Comparison of ENCODE assay signal across 14 cellular contexts in genomic region chr1:230566481-230566880, GRCh38.
DNase-seq lines count a peak whose midpoint lies in the region; ATAC-seq and TF ChIP-seq lines count a peak whose summit lies in the region.
"Had no signal": no experiment of that assay in that cellular context is flagged by ENCODE, and none has a peak within 500 bp of the region (broad histone marks: within the 10 kb centered on the region; RNA-seq: fewer than 3 reads in every experiment).

No MANE protein-coding gene starts in this region.

- no peaks in the 10 kb centered on the region for H3K9me3 ChIP-seq in MM.1S (replicated peaks; ENCODE audit: insufficient read depth, low read length)

- no peak overlapping the region for H2AFZ ChIP-seq in MM.1S (ENCODE audit: low read length)
- H2AFZ ChIP-seq: GM23248 had no signal

- H3K4me3 ChIP-seq in MM.1S (ENCODE audit: low read length) = no peak overlapping the region
- H3K4me3 ChIP-seq: GM23248 had no signal

- intact Hi-C loops in left ventricle myocardium superior (cut with micrococcal nuclease) = no loop called here
- intact Hi-C loops in cardiac septum (cut with DNase I) = no loop called here

- no peaks in the 10 kb centered on the region for H3K27me3 ChIP-seq in MM.1S (replicated peaks; ENCODE audit: insufficient read depth, low read length)

- H3K4me2 ChIP-seq in MM.1S (ENCODE audit: low read depth, low read length) = no peak overlapping the region

- H3K36me3 ChIP-seq in MM.1S (replicated peaks; ENCODE audit: insufficient read depth, low read length) = no peaks in the 10 kb centered on the region

- peak; percentile 48 for ATAC-seq in left ventricle myocardium superior
- ATAC-seq in GM21737 (IDR thresholded peaks at IDR 0.05; ENCODE audit: unreplicated experiment) = no peak
- ATAC-seq: CD8-positive, alpha-beta T cell; HCT116 had no signal

- no peaks in the 10 kb centered on the region for H3F3A ChIP-seq in MM.1S (ENCODE audit: insufficient read depth, low read length)

- H4K20me1 ChIP-seq in MM.1S (ENCODE audit: insufficient read depth, low read length) = no peaks in the 10 kb centered on the region

- no peaks in the 10 kb centered on the region for H3K4me1 ChIP-seq in MM.1S (ENCODE audit: low read length)

- H3K9ac ChIP-seq in MM.1S (ENCODE audit: low read length) = no peak overlapping the region
- H3K9ac ChIP-seq: GM23248 had no signal

- no peaks in the 10 kb centered on the region for H3K79me2 ChIP-seq in MM.1S (ENCODE audit: low read length)

- no peak overlapping the region for H3K27ac ChIP-seq in MM.1S (ENCODE audit: low read length)
- H3K27ac ChIP-seq: 22Rv1, GM23248, HL-60 had no signal

- no peak for TF ChIP-seq CTCF in MM.1S (IDR thresholded peaks at IDR 0.05; ENCODE audit: low read length)

- no peaks in the 10 kb centered on the region for H3K9me2 ChIP-seq in MM.1S (replicated peaks; ENCODE audit: insufficient read depth, low read length)

- peak; percentile 22 for DNase-seq in DMS 273 (lab: John Stamatoyannopoulos, UW; ENCODE audit: unreplicated experiment)
- DNase-seq in DMS 273 treated with DMSO at 0.1 percent for 48 hours (lab: John Stamatoyannopoulos, UW) = no peak
- no peak for DNase-seq in left ventricle myocardium superior
- no peak for DNase-seq in cardiac septum (ENCODE audit: low spot score)
- peak; percentile 3 for DNase-seq in kidney tubule cell (ENCODE audit: low spot score)
- DNase-seq in midbrain (lab: John Stamatoyannopoulos, UW) = no peak
- DNase-seq in MM.1S = no peak
- DNase-seq: CD8-positive, alpha-beta T cell; COR-L47; GM23248 had no signal

Comparison
In these comparisons a context has a peak if more than half of its experiments do, and no peak if none do; other contexts are left out.
1. DNase-seq: peak in DMS 273 (single experiment) and kidney tubule cell (single experiment); none in DMS 273 treated with DMSO at 0.1 percent for 48 hours (single experiment), left ventricle myocardium superior (single experiment), cardiac septum (single experiment), midbrain (single experiment) and MM.1S (single experiment).